Comparison of ENCODE assay signal across 10 cellular contexts in the genomic region with DNA sequence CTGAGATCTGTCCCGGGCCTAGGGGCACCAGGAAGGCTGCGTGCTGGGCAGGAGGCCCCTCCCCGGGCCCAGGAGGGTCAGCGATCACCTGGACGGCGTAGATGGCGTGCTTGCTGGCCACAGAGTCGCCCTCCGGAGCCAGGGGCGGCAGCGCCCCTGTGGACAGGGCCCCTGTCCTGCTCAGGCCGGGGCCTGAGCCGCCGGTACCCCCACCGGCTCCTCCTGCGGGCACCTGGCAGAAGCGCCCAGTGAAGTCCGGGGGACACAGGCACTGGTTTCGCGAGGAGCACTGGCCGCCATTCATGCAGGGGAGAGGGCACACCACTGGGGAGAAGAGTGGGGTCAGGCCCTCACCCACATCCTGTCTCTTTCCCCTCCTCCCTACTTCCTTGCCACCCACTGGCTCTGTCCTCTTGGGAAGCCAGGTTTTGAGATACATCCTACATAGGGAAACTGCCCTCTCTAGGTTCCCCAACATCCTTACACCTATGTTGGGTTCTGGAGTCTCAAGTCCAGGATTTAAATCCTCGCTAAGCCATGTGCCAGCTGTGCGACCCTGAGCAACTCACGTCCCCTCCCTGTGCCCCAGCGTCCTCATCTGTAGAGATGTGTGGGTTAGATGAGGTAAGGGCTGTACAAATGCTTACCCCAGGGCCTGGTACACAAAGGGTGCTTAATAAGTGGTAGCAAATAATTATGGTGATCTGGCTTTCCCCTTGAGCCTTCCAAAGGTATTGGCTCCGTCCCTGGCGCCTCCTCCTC. TPM values are rescaled to one million over a fixed set of nuclear protein-coding genes. Genes with fewer than 3 reads are reported as not detected.
DNase-seq lines count a peak whose midpoint lies in the region; ATAC-seq and TF ChIP-seq lines count a peak whose summit lies in the region.
"Had no signal": no experiment of that assay in that cellular context is flagged by ENCODE, and none has a peak within 500 bp of the region (broad histone marks: within the 10 kb centered on the region; RNA-seq: fewer than 3 reads in every experiment).

No MANE protein-coding gene starts in this region.

- no peaks in the 10 kb centered on the region for H3K27me3 ChIP-seq in CD4-positive, alpha-beta memory T cell (ENCODE audit: insufficient read depth, low read length)
- H3K27me3 ChIP-seq in HUES6 (ENCODE audit: control insufficient read depth, insufficient read depth, low read length) = peaks cover 35% of the 10 kb centered on the region

- H3K9ac ChIP-seq in HUES6 (ENCODE audit: low read length) = no peak overlapping the region

- peak overlapping the region; percentile 82 to 97 (median 93) for H3K27ac Mint-ChIP-seq in CD4-positive, alpha-beta memory T cell
- peak overlapping the region; percentile 61 for H3K27ac Mint-ChIP-seq in activated naive CD8-positive, alpha-beta T cell treated with anti-CD3 and anti-CD28 coated beads for 36 hours
- peak overlapping the region; percentile 88 to 95 for H3K27ac Mint-ChIP-seq in natural killer cell

- POLR2A ChIA-PET in CD4-positive, alpha-beta memory T cell (lab: Charles Lee; ENCODE audit: partially characterized antibody) = interaction anchor here (1.0 to 18.2 kb wide), 5 partner anchors 13 to 124 kb away, joined by 3 to 403 read pairs (median 3); a partner anchor contains a TSS

- peaks cover 37 to 69% (median 55%) of the 10 kb centered on the region in 4 donors for H3K4me1 Mint-ChIP-seq in CD4-positive, alpha-beta memory T cell
- peaks cover 52% of the 10 kb centered on the region for H3K4me1 Mint-ChIP-seq in activated naive CD8-positive, alpha-beta T cell treated with anti-CD3 and anti-CD28 coated beads for 36 hours
- peaks cover 39 to 61% of the 10 kb centered on the region in 2 donors for H3K4me1 Mint-ChIP-seq in natural killer cell

- TF ChIP-seq CTCF in natural killer cell (IDR thresholded peaks at IDR 0.05) = no peak

- H3K4me3 ChIP-seq in CD4-positive, alpha-beta memory T cell (ENCODE audit: low read length in 2 of 2) = peak overlapping the region in 1 of 2 donors; percentile 6
- H3K4me3 ChIP-seq in HUES6 (ENCODE audit: low read depth, low read length) = peak overlapping the region; percentile 53

- CTCF ChIA-PET in CD4-positive, alpha-beta memory T cell (lab: Charles Lee; ENCODE audit: partially characterized antibody) = interaction anchor here (1.2 to 6.6 kb wide), 5 partner anchors 12 to 33 kb away, joined by 5 to 71 read pairs (median 9); a partner anchor contains a TSS

- H3K4me1 ChIP-seq in CD4-positive, alpha-beta memory T cell (ENCODE audit: insufficient read depth, low read length) = peaks cover 68% of the 10 kb centered on the region
- peaks cover 49% of the 10 kb centered on the region for H3K4me1 ChIP-seq in HUES6 (ENCODE audit: control insufficient read depth, insufficient read depth, low read length)

- no peak for ATAC-seq in natural killer cell
- ATAC-seq: sciatic nerve had no signal

- peak overlapping the region; percentile 50 for H3K27ac ChIP-seq in CD4-positive, alpha-beta memory T cell (ENCODE audit: low read depth, low read length)
- no peak overlapping the region for H3K27ac ChIP-seq in HUES6 (ENCODE audit: low read depth, low read length)

- no peak for DNase-seq in CD4-positive, alpha-beta memory T cell
- no peak for DNase-seq in activated naive CD8-positive, alpha-beta T cell treated with anti-CD3 and anti-CD28 coated beads for 36 hours
- DNase-seq in natural killer cell (no peak), activated gamma-delta T cell (lab: John Stamatoyannopoulos, UW) (no peak), COLO829 (ENCODE audit: low spot score) (no peak), ureter (ENCODE audit: low spot score) (no peak), NCI-H146 (lab: John Stamatoyannopoulos, UW) (no peak)
- DNase-seq: NCI-H524 treated with DMSO at 0.1 percent for 48 hours had no signal

- H3K36me3 ChIP-seq in CD4-positive, alpha-beta memory T cell (ENCODE audit: insufficient read depth, low read length) = peaks cover 7% of the 10 kb centered on the region
- no peaks in the 10 kb centered on the region for H3K36me3 ChIP-seq in HUES6 (ENCODE audit: control insufficient read depth, insufficient read depth, low read length)

- H3K9me3 Mint-ChIP-seq in CD4-positive, alpha-beta memory T cell = no peaks in the 10 kb centered on the region
- no peaks in the 10 kb centered on the region for H3K9me3 Mint-ChIP-seq in activated naive CD8-positive, alpha-beta T cell treated with anti-CD3 and anti-CD28 coated beads for 36 hours
- H3K9me3 Mint-ChIP-seq in natural killer cell = no peaks in the 10 kb centered on the region

- H3K4me3 Mint-ChIP-seq in CD4-positive, alpha-beta memory T cell = peak overlapping the region in 7 of 8 donors; percentile 38 to 94 (median 79)
- peak overlapping the region; percentile 64 for H3K4me3 Mint-ChIP-seq in activated naive CD8-positive, alpha-beta T cell treated with anti-CD3 and anti-CD28 coated beads for 36 hours
- H3K4me3 Mint-ChIP-seq in natural killer cell = peak overlapping the region; percentile 67

- intact Hi-C loops in CD4-positive, alpha-beta memory T cell (cut with micrococcal nuclease) = no loop called here
- intact Hi-C loops in natural killer cell (cut with micrococcal nuclease) = no loop called here

- H3K27me3 Mint-ChIP-seq in CD4-positive, alpha-beta memory T cell = no peaks in the 10 kb centered on the region
- no peaks in the 10 kb centered on the region for H3K27me3 Mint-ChIP-seq in activated naive CD8-positive, alpha-beta T cell treated with anti-CD3 and anti-CD28 coated beads for 36 hours
- no peaks in the 10 kb centered on the region for H3K27me3 Mint-ChIP-seq in natural killer cell (ENCODE audit: low read depth in 2 of 2)

- no peaks in the 10 kb centered on the region for H3K9me3 ChIP-seq in CD4-positive, alpha-beta memory T cell (ENCODE audit: control insufficient read depth in 1 of 2, low read length in 2 of 2)
- H3K9me3 ChIP-seq in HUES6 (ENCODE audit: control insufficient read depth, insufficient read depth, low read depth, low read length) = no peaks in the 10 kb centered on the region

- H3K36me3 Mint-ChIP-seq in CD4-positive, alpha-beta memory T cell = peaks cover 10 to 16% of the 10 kb centered on the region in 2 donors
- H3K36me3 Mint-ChIP-seq in activated naive CD8-positive, alpha-beta T cell treated with anti-CD3 and anti-CD28 coated beads for 36 hours = peaks cover 16% of the 10 kb centered on the region
- H3K36me3 Mint-ChIP-seq in natural killer cell = no peaks in the 10 kb centered on the region

RNA-seq across cellular contexts. Expression of a gene that starts 3.9 kb away (rescaled TPM):
- 100 to 1,000 TPM; 201 to 211 TPM for total RNA-seq in CD4-positive, alpha-beta memory T cell
- 10 to 100 TPM in 1 of 2 donors, 1 to 10 TPM in 1; 9.0 to 23.6 TPM for polyA plus RNA-seq in CD4-positive, alpha-beta memory T cell
- total RNA-seq in activated naive CD8-positive, alpha-beta T cell treated with anti-CD3 and anti-CD28 coated beads for 36 hours = 10 to 100 TPM; 35.5 to 36.0 TPM
- total RNA-seq in natural killer cell (100 to 1,000 TPM; 121 to 155 (median 140) TPM), ureter (120 TPM)

RNA-seq across cellular contexts. Expression of a gene that starts 16.0 kb away (rescaled TPM):
- total RNA-seq in CD4-positive, alpha-beta memory T cell = 10 to 100 TPM; 24.6 to 27.5 TPM
- polyA plus RNA-seq in CD4-positive, alpha-beta memory T cell = 10 to 100 TPM; 70.1 to 74.9 TPM
- total RNA-seq in activated naive CD8-positive, alpha-beta T cell treated with anti-CD3 and anti-CD28 coated beads for 36 hours = 10 to 100 TPM; 59.1 to 63.3 TPM
- total RNA-seq in natural killer cell (10 to 100 TPM; 40.9 to 64.1 (median 60.0) TPM), ureter (50.3 TPM)

RNA-seq across cellular contexts. Expression of a gene that starts 18.1 kb away (rescaled TPM):
- total RNA-seq in CD4-positive, alpha-beta memory T cell = 10 to 100 TPM; 68.9 to 71.4 TPM
- 100 to 1,000 TPM; 130 to 164 TPM for polyA plus RNA-seq in CD4-positive, alpha-beta memory T cell
- total RNA-seq in activated naive CD8-positive, alpha-beta T cell treated with anti-CD3 and anti-CD28 coated beads for 36 hours = 10 to 100 TPM; 13.6 to 15.0 TPM
- total RNA-seq in natural killer cell (10 to 100 TPM; 41.4 to 52.4 (median 44.6) TPM), ureter (21.9 TPM)

RNA-seq across cellular contexts. Expression of a gene that starts 21.6 kb away (rescaled TPM):
- 100 to 1,000 TPM; 151 to 154 TPM for total RNA-seq in CD4-positive, alpha-beta memory T cell
- 10 to 100 TPM in 1 of 2 donors, 1 to 10 TPM in 1; 8.9 to 25.2 TPM for polyA plus RNA-seq in CD4-positive, alpha-beta memory T cell
- 10 to 100 TPM; 55.7 to 60.0 TPM for total RNA-seq in activated naive CD8-positive, alpha-beta T cell treated with anti-CD3 and anti-CD28 coated beads for 36 hours
- total RNA-seq in natural killer cell (100 to 1,000 TPM; 129 to 137 (median 135) TPM), ureter (122 TPM)

RNA-seq across cellular contexts. Expression of a gene that starts 29.4 kb away (rescaled TPM):
- total RNA-seq in CD4-positive, alpha-beta memory T cell = 10 to 100 TPM; 72.5 to 81.3 TPM
- 10 to 100 TPM; 22.9 to 40.8 TPM for polyA plus RNA-seq in CD4-positive, alpha-beta memory T cell
- 10 to 100 TPM; 70.5 to 80.3 TPM for total RNA-seq in activated naive CD8-positive, alpha-beta T cell treated with anti-CD3 and anti-CD28 coated beads for 36 hours
- total RNA-seq in natural killer cell = 10 to 100 TPM; 61.7 to 79.9 (median 71.3) TPM
- total RNA-seq in ureter = 62.9 TPM
